ENCODE assay signal across 9 cellular contexts in the genomic region with DNA sequence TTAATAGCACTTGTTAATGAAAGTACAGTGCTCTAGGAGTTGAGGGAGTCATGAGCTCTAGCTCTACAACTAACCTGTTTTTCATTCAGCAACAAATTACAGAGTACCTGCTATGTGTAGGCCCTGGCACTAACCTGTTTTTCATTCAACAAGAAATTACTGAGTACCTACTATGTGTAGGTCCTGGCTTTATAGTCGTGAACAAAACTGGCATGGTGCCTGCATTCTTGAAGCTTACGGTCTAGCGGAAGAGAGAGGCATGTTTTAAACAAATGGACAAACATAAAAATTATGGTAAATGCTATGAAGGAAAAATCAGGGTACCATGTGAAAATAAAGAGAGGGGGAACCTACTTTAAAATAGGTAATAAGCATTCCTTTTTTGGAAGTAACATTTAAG. TPM values are rescaled to one million over a fixed set of nuclear protein-coding genes. Genes with fewer than 3 reads are reported as not detected.
A peak's percentile ranks its signal among the peaks of the same experiment; 100 is the strongest.
DNase-seq lines count a peak whose midpoint lies in the region; ATAC-seq, FAIRE-seq and TF ChIP-seq lines count a peak whose summit lies in the region.
"Had no signal": no experiment of that assay in that cellular context is flagged by ENCODE, and none has a peak within 500 bp of the region (broad histone marks: within the 10 kb centered on the region; RNA-seq: fewer than 3 reads in every experiment).

No MANE protein-coding gene starts in this region.

- peak overlapping the region in 3 of 12 donors; percentile 99 to 100 (median 99) for H3K27ac ChIP-seq in heart left ventricle
- H3K27ac ChIP-seq in keratinocyte (ENCODE audit: control insufficient read depth, insufficient read depth, low read length), result no peak overlapping the region
- H3K27ac ChIP-seq in suprapubic skin, result no peak overlapping the region

- H3K4me2 ChIP-seq in keratinocyte (ENCODE audit: control insufficient read depth, extremely low read depth, insufficient read depth, low read depth, low read length), result peak overlapping the region; percentile 97

- TF ChIP-seq EP300 in suprapubic skin (IDR thresholded peaks at IDR 0.05), result no peak

- no peak for DNase-seq in heart left ventricle
- DNase-seq in cardiac septum (ENCODE audit: low spot score), result no peak
- DNase-seq in activated naive CD4-positive, alpha-beta T cell treated with anti-CD3 and anti-CD28 coated beads, Interleukin-2, amount 50 U/mL, for 72 hours (ENCODE audit: low spot score in 2 of 2), result no peak
- DNase-seq in keratinocyte (ENCODE audit: low read depth, low spot score), result no peak
- no peak for DNase-seq in suprapubic skin (ENCODE audit: low spot score in 2 of 2)
- DNase-seq in OCI-M2 (lab: John Stamatoyannopoulos, UW; ENCODE audit: unreplicated experiment), result no peak
- no peak for DNase-seq in stimulated activated CD4-positive, alpha-beta T cell treated with anti-CD3 and anti-CD28 coated beads, Interleukin-4, amount 100 ng/mL, for 4 hours
- DNase-seq: activated gamma-delta T cell treated with Interleukin-2 at 50 U/mL for 16 hours had no signal

- peaks cover 51 to 69% of the 10 kb centered on the region in 2 donors for H3K36me3 Mint-ChIP-seq in activated naive CD4-positive, alpha-beta T cell treated with anti-CD3 and anti-CD28 coated beads, Interleukin-2, amount 50 U/mL, for 72 hours

- ATAC-seq in heart left ventricle (no peak), GM19328 (IDR thresholded peaks at IDR 0.05; ENCODE audit: unreplicated experiment) (no peak)
- ATAC-seq in activated naive CD4-positive, alpha-beta T cell treated with anti-CD3 and anti-CD28 coated beads, Interleukin-2, amount 50 U/mL, for 72 hours, result no peak

- peaks cover 68% of the 10 kb centered on the region for H3K79me2 ChIP-seq in keratinocyte (ENCODE audit: control insufficient read depth, insufficient read depth, low read length)

- H4K20me1 ChIP-seq in keratinocyte (ENCODE audit: control insufficient read depth, extremely low read depth, insufficient read depth, low read length), result no peaks in the 10 kb centered on the region

- FAIRE-seq in keratinocyte (lab: Jason Lieb, UNC), result no peak

- dilution Hi-C loops in keratinocyte (cut with MboI; ENCODE audit: extremely low pct_ligation_motif_present, low sequenced_read_pairs), result no loop called here

- no peaks in the 10 kb centered on the region for H3K9me1 ChIP-seq in keratinocyte (ENCODE audit: control insufficient read depth, extremely low read depth, insufficient read depth, low read length)

- H3K27ac Mint-ChIP-seq in activated naive CD4-positive, alpha-beta T cell treated with anti-CD3 and anti-CD28 coated beads, Interleukin-2, amount 50 U/mL, for 72 hours, result peak overlapping the region; percentile 51 to 97

- H3K9me3 ChIP-seq in heart left ventricle, result no peaks in the 10 kb centered on the region
- no peaks in the 10 kb centered on the region for H3K9me3 ChIP-seq in keratinocyte (ENCODE audit: control insufficient read depth, low read depth, low read length)
- no peaks in the 10 kb centered on the region for H3K9me3 ChIP-seq in suprapubic skin

- no peak overlapping the region for H2AFZ ChIP-seq in keratinocyte (ENCODE audit: control insufficient read depth, low read length)

- no peak for TF ChIP-seq POLR2A in heart left ventricle (IDR thresholded peaks at IDR 0.05)
- no peak for TF ChIP-seq POLR2A in suprapubic skin (IDR thresholded peaks at IDR 0.05)

- H3K36me3 ChIP-seq in heart left ventricle, result peaks cover 0 to 55% (median 47%) of the 10 kb centered on the region in 9 donors
- H3K36me3 ChIP-seq in keratinocyte (ENCODE audit: control insufficient read depth in 2 of 2, extremely low read depth in 1 of 2, insufficient read depth in 2 of 2, low read length in 2 of 2), result peaks cover 9 to 27% of the 10 kb centered on the region in 2 experiments
- H3K36me3 ChIP-seq in suprapubic skin, result peaks cover 23% of the 10 kb centered on the region

- H3K9ac ChIP-seq in keratinocyte (ENCODE audit: control insufficient read depth, extremely low read depth, insufficient read depth, low read length), result peak overlapping the region; percentile 9

- H3K4me1 ChIP-seq in heart left ventricle (peaks cover 4 to 47% (median 41%) of the 10 kb centered on the region in 12 donors), keratinocyte (ENCODE audit: control insufficient read depth, extremely low read depth, insufficient read depth, low read length) (peaks cover 23% of the 10 kb centered on the region), suprapubic skin (peaks cover 45% of the 10 kb centered on the region)

- intact Hi-C loops in heart left ventricle (cut with DNase I), result loop anchor here in 1 of 10 donors (10.0 kb wide), 1 partner anchor 336 kb away; a partner anchor contains a TSS
- intact Hi-C loops in cardiac septum (cut with DNase I), result no loop called here

- peaks cover 0 to 4% of the 10 kb centered on the region in 2 donors for H3K9me3 Mint-ChIP-seq in activated naive CD4-positive, alpha-beta T cell treated with anti-CD3 and anti-CD28 coated beads, Interleukin-2, amount 50 U/mL, for 72 hours

- no peak for TF ChIP-seq CTCF in heart left ventricle (IDR thresholded peaks at IDR 0.05)
- no peak for TF ChIP-seq CTCF in keratinocyte (optimal IDR thresholded peaks at IDR 0.05 in 1 of 3, IDR thresholded peaks at IDR 0.05 in 1 of 3, conservative IDR thresholded peaks at IDR 0.05 in 1 of 3; ENCODE audit: extremely low read depth in 1 of 3, insufficient read depth in 2 of 3, low read length in 3 of 3)
- no peak for TF ChIP-seq CTCF in suprapubic skin (IDR thresholded peaks at IDR 0.05)

- no peaks in the 10 kb centered on the region for H3K27me3 ChIP-seq in heart left ventricle
- H3K27me3 ChIP-seq in keratinocyte (ENCODE audit: control insufficient read depth, extremely low read depth, insufficient read depth, low read length), result no peaks in the 10 kb centered on the region
- no peaks in the 10 kb centered on the region for H3K27me3 ChIP-seq in suprapubic skin

- WGBS in heart left ventricle, 4 donors, result 33 to 56% (median 44%) methylated on average over 3 of the region's 3 CpGs
- 59% methylated on average over 3 of the region's 3 CpGs for WGBS in suprapubic skin

- peak overlapping the region in 8 of 12 donors; percentile 75 to 94 (median 82) for H3K4me3 ChIP-seq in heart left ventricle
- H3K4me3 ChIP-seq in keratinocyte (ENCODE audit: control insufficient read depth in 2 of 3, extremely low read depth in 1 of 3, insufficient read depth in 2 of 3, low read depth in 1 of 3, low read length in 3 of 3), result peak overlapping the region in 2 of 3 experiments; percentile 89 to 92
- peak overlapping the region; percentile 68 for H3K4me3 ChIP-seq in suprapubic skin

RNA-seq across cellular contexts. Expression of a gene that starts 2.2 kb away (rescaled TPM):
- total RNA-seq in heart left ventricle, result 100 to 1,000 TPM in 5 of 9 donors, 10 to 100 TPM in 4; 57.4 to 142 (median 100) TPM
- 10 to 100 TPM; 61.6 to 88.3 TPM for polyA plus RNA-seq in heart left ventricle
- 111 TPM for total RNA-seq in cardiac septum
- 100 to 1,000 TPM; 188 to 240 TPM for total RNA-seq in activated naive CD4-positive, alpha-beta T cell treated with anti-CD3 and anti-CD28 coated beads, Interleukin-2, amount 50 U/mL, for 72 hours
- polyA plus RNA-seq in keratinocyte, result 118 to 198 TPM (median 161 TPM) in 3 replicates
- 98.4 TPM for polyA plus RNA-seq in keratinocyte (2011; ENCODE audit: low read depth)
- polyA plus RNA-seq in keratinocyte (2011; cell fraction: cytosol; rRNA removed), result 116 and 149 TPM in 2 replicates
- 300 and 368 TPM in 2 replicates for polyA plus RNA-seq in keratinocyte (2011; cell fraction: nucleus; rRNA removed)
- polyA plus RNA-seq in keratinocyte (2012; ENCODE audit: low replicate concordance), result 57.6 and 157 TPM in 2 replicates
- 153 to 254 TPM (median 249 TPM) in 3 replicates for polyA minus RNA-seq in keratinocyte
- 54.1 TPM for polyA minus RNA-seq in keratinocyte (2011; cell fraction: cytosol; rRNA and poly(A)+ RNA removed)
- polyA minus RNA-seq in keratinocyte (2011; cell fraction: nucleus; rRNA and poly(A)+ RNA removed), result 99.2 and 179 TPM in 2 replicates
- total RNA-seq in suprapubic skin, result 100 to 1,000 TPM in 1 of 4 donors, 10 to 100 TPM in 3; 69.8 to 124 (median 83.0) TPM

RNA-seq across cellular contexts. Expression of a gene that starts 12.4 kb away (rescaled TPM):
- total RNA-seq in heart left ventricle (not detected), cardiac septum (not detected), suprapubic skin (not detected)
- polyA plus RNA-seq in heart left ventricle (not detected), keratinocyte (not detected in 3 replicates)
- not detected for total RNA-seq in activated naive CD4-positive, alpha-beta T cell treated with anti-CD3 and anti-CD28 coated beads, Interleukin-2, amount 50 U/mL, for 72 hours
- not detected for polyA plus RNA-seq in keratinocyte (2011; ENCODE audit: low read depth)
- polyA plus RNA-seq in keratinocyte (2011; cell fraction: cytosol; rRNA removed), result not detected in 2 replicates
- not detected in 2 replicates for polyA plus RNA-seq in keratinocyte (2011; cell fraction: nucleus; rRNA removed)
- 0.72 TPM in 1 of 2 replicates, not detected in the other for polyA plus RNA-seq in keratinocyte (2012; ENCODE audit: low replicate concordance)
- not detected in 3 replicates for polyA minus RNA-seq in keratinocyte
- polyA minus RNA-seq in keratinocyte (2011; cell fraction: cytosol; rRNA and poly(A)+ RNA removed), result not detected
- polyA minus RNA-seq in keratinocyte (2011; cell fraction: nucleus; rRNA and poly(A)+ RNA removed), result not detected in 2 replicates

RNA-seq across cellular contexts. Expression of a gene that starts 26.6 kb away (rescaled TPM):
- 100 to 1,000 TPM in 7 of 9 donors, 10 to 100 TPM in 2; 76.5 to 259 (median 120) TPM for total RNA-seq in heart left ventricle
- 100 to 1,000 TPM; 101 to 163 TPM for polyA plus RNA-seq in heart left ventricle
- total RNA-seq in cardiac septum, result 364 TPM
- total RNA-seq in activated naive CD4-positive, alpha-beta T cell treated with anti-CD3 and anti-CD28 coated beads, Interleukin-2, amount 50 U/mL, for 72 hours, result 100 to 1,000 TPM; 373 to 610 TPM
- 294 to 691 TPM (median 585 TPM) in 3 replicates for polyA plus RNA-seq in keratinocyte
- polyA plus RNA-seq in keratinocyte (2011; ENCODE audit: low read depth), result 505 TPM
- polyA plus RNA-seq in keratinocyte (2011; cell fraction: cytosol; rRNA removed), result 461 and 513 TPM in 2 replicates
- polyA plus RNA-seq in keratinocyte (2011; cell fraction: nucleus; rRNA removed), result 239 and 349 TPM in 2 replicates
- 187 and 523 TPM in 2 replicates for polyA plus RNA-seq in keratinocyte (2012; ENCODE audit: low replicate concordance)
- 115 to 186 TPM (median 125 TPM) in 3 replicates for polyA minus RNA-seq in keratinocyte
- polyA minus RNA-seq in keratinocyte (2011; cell fraction: cytosol; rRNA and poly(A)+ RNA removed), result 160 TPM
- 40.6 and 66.8 TPM in 2 replicates for polyA minus RNA-seq in keratinocyte (2011; cell fraction: nucleus; rRNA and poly(A)+ RNA removed)
- total RNA-seq in suprapubic skin, result 100 to 1,000 TPM; 156 to 192 (median 181) TPM

RNA-seq across cellular contexts. Expression of a gene that starts 53.9 kb away (rescaled TPM):
- total RNA-seq in heart left ventricle (100 to 1,000 TPM; 127 to 230 (median 165) TPM), cardiac septum (132 TPM), suprapubic skin (10 to 100 TPM; 66.0 to 88.3 (median 78.4) TPM)
- polyA plus RNA-seq in heart left ventricle (100 to 1,000 TPM; 156 to 308 TPM), keratinocyte (90.8 to 126 TPM (median 110 TPM) in 3 replicates)
- 100 to 1,000 TPM; 147 to 198 TPM for total RNA-seq in activated naive CD4-positive, alpha-beta T cell treated with anti-CD3 and anti-CD28 coated beads, Interleukin-2, amount 50 U/mL, for 72 hours
- 53.3 TPM for polyA plus RNA-seq in keratinocyte (2011; ENCODE audit: low read depth)
- 92.3 and 97.5 TPM in 2 replicates for polyA plus RNA-seq in keratinocyte (2011; cell fraction: cytosol; rRNA removed)
- 68.6 and 69.0 TPM in 2 replicates for polyA plus RNA-seq in keratinocyte (2011; cell fraction: nucleus; rRNA removed)
- 87.2 and 113 TPM in 2 replicates for polyA plus RNA-seq in keratinocyte (2012; ENCODE audit: low replicate concordance)
- polyA minus RNA-seq in keratinocyte, result 74.5 to 90.2 TPM (median 82.7 TPM) in 3 replicates
- polyA minus RNA-seq in keratinocyte (2011; cell fraction: cytosol; rRNA and poly(A)+ RNA removed), result 34.9 TPM
- polyA minus RNA-seq in keratinocyte (2011; cell fraction: nucleus; rRNA and poly(A)+ RNA removed), result 12.8 and 15.8 TPM in 2 replicates
